12 cellular contexts compared by ENCODE assay signal in the genomic region with DNA sequence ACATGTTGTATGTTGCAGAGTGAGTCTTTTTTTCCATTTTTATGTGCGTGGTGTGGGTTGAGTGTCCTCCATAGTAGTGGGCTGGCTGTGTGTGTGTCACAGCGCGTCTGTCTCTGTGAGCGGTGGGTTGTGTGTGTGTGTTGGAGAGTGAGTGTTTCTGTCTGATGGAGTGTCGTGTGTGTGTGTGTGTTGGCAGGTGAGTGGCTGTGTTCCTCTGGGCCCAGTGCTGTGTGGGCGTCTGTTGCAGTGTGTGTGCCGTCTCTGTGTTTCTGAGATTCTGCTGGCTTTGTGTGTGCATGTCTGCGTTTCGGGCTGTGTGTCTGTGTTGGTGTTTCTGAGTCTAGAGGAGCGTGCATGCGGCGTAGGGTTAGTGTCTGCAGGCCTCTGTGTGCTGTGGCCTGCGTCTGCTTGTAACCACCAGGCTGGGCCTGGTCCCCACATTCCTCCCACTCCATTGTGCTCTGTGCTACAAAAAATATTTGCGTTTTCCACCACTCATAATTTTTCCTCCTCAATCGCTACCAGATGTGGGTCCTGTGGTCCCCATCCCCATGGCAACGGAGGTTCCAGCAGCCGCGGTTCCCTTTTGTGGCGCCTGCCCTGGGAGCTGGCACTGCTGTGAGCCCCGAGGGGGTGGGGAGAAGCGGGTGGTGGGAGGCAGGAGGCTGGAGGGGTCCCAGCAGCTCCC. TPM values are rescaled to one million over a fixed set of nuclear protein-coding genes. Genes with fewer than 3 reads are reported as not detected.
DNase-seq lines count a peak whose midpoint lies in the region; ATAC-seq and TF ChIP-seq lines count a peak whose summit lies in the region.
"Had no signal": no experiment of that assay in that cellular context is flagged by ENCODE, and none has a peak within 500 bp of the region (broad histone marks: within the 10 kb centered on the region; RNA-seq: fewer than 3 reads in every experiment).

No MANE protein-coding gene starts in this region.

- H3K4me1 Mint-ChIP-seq in stimulated activated naive CD8-positive, alpha-beta T cell treated with anti-CD3 and anti-CD28 coated beads, Interleukin-15, amount 100 ng/mL, for 72 hours = peaks cover 9% of the 10 kb centered on the region
- peaks cover 4% of the 10 kb centered on the region for H3K4me1 Mint-ChIP-seq in activated naive CD8-positive, alpha-beta T cell treated with anti-CD3 and anti-CD28 coated beads for 36 hours

- ATAC-seq in stimulated activated naive CD8-positive, alpha-beta T cell treated with anti-CD3 and anti-CD28 coated beads, Interleukin-15, Interleukin-2, amounts not matched to agents 100 U/mL and 50 U/mL, for 24 hours = peak; percentile 33
- ATAC-seq in stimulated activated naive CD8-positive, alpha-beta T cell treated with anti-CD3 and anti-CD28 coated beads, Interleukin-15, amount 100 ng/mL, for 72 hours = no peak
- ATAC-seq in HG03460 (IDR thresholded peaks at IDR 0.05; ENCODE audit: unreplicated experiment) (no peak), GM19455 (IDR thresholded peaks at IDR 0.05; ENCODE audit: unreplicated experiment) (no peak), GM18858 (IDR thresholded peaks at IDR 0.05; ENCODE audit: unreplicated experiment) (no peak)

- H3K36me3 ChIP-seq in ascending aorta = peaks cover 15 to 28% of the 10 kb centered on the region in 2 donors

- H3K27me3 Mint-ChIP-seq in stimulated activated naive CD8-positive, alpha-beta T cell treated with anti-CD3 and anti-CD28 coated beads, Interleukin-15, amount 100 ng/mL, for 72 hours = peaks cover 21% of the 10 kb centered on the region
- H3K27me3 Mint-ChIP-seq in activated naive CD8-positive, alpha-beta T cell treated with anti-CD3 and anti-CD28 coated beads for 36 hours = peaks cover 20% of the 10 kb centered on the region

- no peak overlapping the region for H3K27ac Mint-ChIP-seq in stimulated activated naive CD8-positive, alpha-beta T cell treated with anti-CD3 and anti-CD28 coated beads, Interleukin-15, amount 100 ng/mL, for 72 hours
- peak overlapping the region; percentile 26 for H3K27ac Mint-ChIP-seq in activated naive CD8-positive, alpha-beta T cell treated with anti-CD3 and anti-CD28 coated beads for 36 hours

- H3K9me3 ChIP-seq in ascending aorta = no peaks in the 10 kb centered on the region

- intact Hi-C loops in ascending aorta (cut with DNase I) = loop anchor here (2.0 kb wide), 1 partner anchor 14 kb away; a partner anchor contains a TSS

- no peaks in the 10 kb centered on the region for H3K27me3 ChIP-seq in layer of hippocampus (ENCODE audit: control insufficient read depth, insufficient read depth, low read length)
- H3K27me3 ChIP-seq in ascending aorta = no peaks in the 10 kb centered on the region

- H3K4me3 ChIP-seq in ascending aorta = no peak overlapping the region

- H3K36me3 Mint-ChIP-seq in activated naive CD8-positive, alpha-beta T cell treated with anti-CD3 and anti-CD28 coated beads for 36 hours = no peaks in the 10 kb centered on the region

- no peak for TF ChIP-seq CTCF in ascending aorta (IDR thresholded peaks at IDR 0.05)

- peak overlapping the region; percentile 75 for H3K27ac ChIP-seq in layer of hippocampus (ENCODE audit: low read depth, low read length)
- H3K27ac ChIP-seq in ascending aorta = peak overlapping the region in 1 of 2 donors; percentile 45

- no peaks in the 10 kb centered on the region for H3K9me3 Mint-ChIP-seq in stimulated activated naive CD8-positive, alpha-beta T cell treated with anti-CD3 and anti-CD28 coated beads, Interleukin-15, amount 100 ng/mL, for 72 hours
- H3K9me3 Mint-ChIP-seq in activated naive CD8-positive, alpha-beta T cell treated with anti-CD3 and anti-CD28 coated beads for 36 hours = no peaks in the 10 kb centered on the region
- H3K9me3 Mint-ChIP-seq: stimulated activated effector memory CD8-positive, alpha-beta T cell treated with anti-CD3 and anti-CD28 coated beads, Interleukin-12 subunit alpha, Interleukin-12 subunit beta, amount 100 ng/mL, for 72 hours had no signal

- DNase-seq in stimulated activated naive CD8-positive, alpha-beta T cell treated with anti-CD3 and anti-CD28 coated beads, Interleukin-15, Interleukin-2, amounts not matched to agents 100 U/mL and 50 U/mL, for 24 hours = no peak
- no peak for DNase-seq in stimulated activated naive CD8-positive, alpha-beta T cell treated with anti-CD3 and anti-CD28 coated beads, Interleukin-15, amount 100 ng/mL, for 72 hours
- DNase-seq in activated naive CD8-positive, alpha-beta T cell treated with anti-CD3 and anti-CD28 coated beads for 36 hours = no peak
- DNase-seq in ascending aorta (ENCODE audit: low spot score in 2 of 2) = no peak
- DNase-seq: cortex of kidney, NCI-H510A treated with DMSO at 0.1 percent for 48 hours, T-helper 1 cell had no signal

- no peak overlapping the region for H3K4me3 Mint-ChIP-seq in stimulated activated naive CD8-positive, alpha-beta T cell treated with anti-CD3 and anti-CD28 coated beads, Interleukin-15, amount 100 ng/mL, for 72 hours
- no peak overlapping the region for H3K4me3 Mint-ChIP-seq in activated naive CD8-positive, alpha-beta T cell treated with anti-CD3 and anti-CD28 coated beads for 36 hours
- H3K4me3 Mint-ChIP-seq: stimulated activated effector memory CD8-positive, alpha-beta T cell treated with anti-CD3 and anti-CD28 coated beads, Interleukin-12 subunit alpha, Interleukin-12 subunit beta, amount 100 ng/mL, for 72 hours had no signal

- H3K4me1 ChIP-seq in ascending aorta = peaks cover 5 to 21% of the 10 kb centered on the region in 2 donors

RNA-seq across cellular contexts. Expression of a gene that starts 15.2 kb away (rescaled TPM):
- under 1 TPM; 0.14 to 0.16 TPM for total RNA-seq in activated naive CD8-positive, alpha-beta T cell treated with anti-CD3 and anti-CD28 coated beads for 36 hours
- total RNA-seq in ascending aorta = 133 TPM

RNA-seq across cellular contexts. Expression of a gene that starts 28.5 kb away (rescaled TPM):
- 10 to 100 TPM; 11.5 to 12.2 TPM for total RNA-seq in activated naive CD8-positive, alpha-beta T cell treated with anti-CD3 and anti-CD28 coated beads for 36 hours
- total RNA-seq in ascending aorta = 28.9 TPM

Comparison
In these comparisons a context has a peak if more than half of its experiments do, and no peak if none do; other contexts are left out.
1. RNA of a gene that starts 15.2 kb away (total RNA-seq): 133 TPM in ascending aorta (single experiment); 0.14 to 0.16 TPM in activated naive CD8-positive, alpha-beta T cell treated with anti-CD3 and anti-CD28 coated beads for 36 hours; every median in the first group is over 100 times any median in the second.